32 cellular contexts compared by ENCODE assay signal in the genomic region with DNA sequence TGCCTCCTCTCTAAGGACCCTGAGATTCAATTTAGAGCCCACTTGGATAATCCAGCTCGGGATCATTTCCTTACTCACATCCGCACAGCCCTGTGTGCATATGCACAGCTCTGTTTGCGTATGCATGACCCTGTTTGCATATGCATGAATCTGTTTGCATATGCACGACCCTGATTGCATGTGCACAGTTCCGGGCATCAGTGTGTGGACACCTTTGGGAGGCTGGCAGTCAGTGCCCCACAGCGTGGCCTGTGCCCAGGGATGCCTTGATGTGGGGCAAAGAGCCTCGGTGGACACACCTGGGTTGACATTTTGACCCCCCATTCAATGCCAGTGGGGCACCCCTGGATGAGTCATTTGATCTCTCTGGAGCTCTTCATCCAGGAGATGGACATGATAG. TPM values are rescaled to one million over a fixed set of nuclear protein-coding genes. Genes with fewer than 3 reads are reported as not detected.
DNase-seq lines count a peak whose midpoint lies in the region; ATAC-seq and TF ChIP-seq lines count a peak whose summit lies in the region.
"Had no signal": no experiment of that assay in that cellular context is flagged by ENCODE, and none has a peak within 500 bp of the region (broad histone marks: within the 10 kb centered on the region; RNA-seq: fewer than 3 reads in every experiment).

No MANE protein-coding gene starts in this region.

- H3K4me3 Mint-ChIP-seq in activated naive CD8-positive, alpha-beta T cell treated with anti-CD3 and anti-CD28 coated beads, Interleukin-2, amount 50 U/mL, for 24 hours: no peak overlapping the region
- no peak overlapping the region for H3K4me3 Mint-ChIP-seq in activated naive CD8-positive, alpha-beta T cell treated with anti-CD3 and anti-CD28 coated beads for 36 hours
- H3K4me3 Mint-ChIP-seq in activated T-helper 2 cell treated with anti-CD3 and anti-CD28 coated beads, Interferon-gamma antibody, Interleukin-2, Interleukin-4, amounts not matched to agents 10 μg/mL and 5 μg/mL and 100 μg/mL, durations not matched to agents 14 hours and 24 hours and 36 hours (ENCODE audit: low read depth): no peak overlapping the region
- H3K4me3 Mint-ChIP-seq in neural crest cell: no peak overlapping the region
- H3K4me3 Mint-ChIP-seq: activated CD4-positive, alpha-beta T cell treated with anti-CD3 and anti-CD28 coated beads, Interleukin-2, amount 10 ng/mL, durations not matched to agents 24 days and 14 days; activated naive CD4-positive, alpha-beta T cell treated with anti-CD3 and anti-CD28 coated beads, Interleukin-2, amount 10 ng/mL, durations not matched to agents 7 days and 5 days; activated T-helper 1 cell treated with anti-CD3 and anti-CD28 coated beads, Interleukin-12 subunit alpha, Interleukin-12 subunit beta, Interleukin-2, Interleukin-4 antibody, amounts not matched to agents 30 ng/mL and 10 ng/mL and 1 ng/mL, durations not matched to agents 14 hours and 24 hours and 36 hours; B cell; CD8-positive, alpha-beta T cell; nephron; stimulated activated naive CD8-positive, alpha-beta T cell treated with anti-CD3 and anti-CD28 coated beads, Interleukin-15, Interleukin-2, amounts not matched to agents 100 ng/mL and 50 ng/mL, for 24 hours had no signal

- H3K9me3 Mint-ChIP-seq in activated naive CD8-positive, alpha-beta T cell treated with anti-CD3 and anti-CD28 coated beads, Interleukin-2, amount 50 U/mL, for 24 hours: peaks cover 14% of the 10 kb centered on the region
- H3K9me3 Mint-ChIP-seq in activated naive CD8-positive, alpha-beta T cell treated with anti-CD3 and anti-CD28 coated beads for 36 hours: peaks cover 15% of the 10 kb centered on the region
- peaks cover 14% of the 10 kb centered on the region for H3K9me3 Mint-ChIP-seq in activated T-helper 2 cell treated with anti-CD3 and anti-CD28 coated beads, Interferon-gamma antibody, Interleukin-2, Interleukin-4, amounts not matched to agents 10 μg/mL and 5 μg/mL and 100 μg/mL, durations not matched to agents 14 hours and 24 hours and 36 hours
- H3K9me3 Mint-ChIP-seq in neural crest cell: peaks cover 9% of the 10 kb centered on the region

- peaks cover 16% of the 10 kb centered on the region for H3K36me3 Mint-ChIP-seq in activated naive CD8-positive, alpha-beta T cell treated with anti-CD3 and anti-CD28 coated beads, Interleukin-2, amount 50 U/mL, for 24 hours (ENCODE audit: low read depth)
- H3K36me3 Mint-ChIP-seq in activated naive CD8-positive, alpha-beta T cell treated with anti-CD3 and anti-CD28 coated beads for 36 hours: peaks cover 14% of the 10 kb centered on the region
- H3K36me3 Mint-ChIP-seq in activated T-helper 2 cell treated with anti-CD3 and anti-CD28 coated beads, Interferon-gamma antibody, Interleukin-2, Interleukin-4, amounts not matched to agents 10 μg/mL and 5 μg/mL and 100 μg/mL, durations not matched to agents 14 hours and 24 hours and 36 hours (ENCODE audit: low read depth): no peaks in the 10 kb centered on the region
- peaks cover 7% of the 10 kb centered on the region for H3K36me3 Mint-ChIP-seq in neural crest cell (ENCODE audit: low read depth)
- H3K36me3 Mint-ChIP-seq: activated naive CD4-positive, alpha-beta T cell treated with anti-CD3 and anti-CD28 coated beads, Interleukin-2, amount 10 ng/mL, durations not matched to agents 7 days and 5 days; CD8-positive, alpha-beta T cell had no signal

- H3K4me1 Mint-ChIP-seq in activated naive CD8-positive, alpha-beta T cell treated with anti-CD3 and anti-CD28 coated beads, Interleukin-2, amount 50 U/mL, for 24 hours: peaks cover 47% of the 10 kb centered on the region
- H3K4me1 Mint-ChIP-seq in activated naive CD8-positive, alpha-beta T cell treated with anti-CD3 and anti-CD28 coated beads for 36 hours: peaks cover 37% of the 10 kb centered on the region
- peaks cover 29% of the 10 kb centered on the region for H3K4me1 Mint-ChIP-seq in activated T-helper 2 cell treated with anti-CD3 and anti-CD28 coated beads, Interferon-gamma antibody, Interleukin-2, Interleukin-4, amounts not matched to agents 10 μg/mL and 5 μg/mL and 100 μg/mL, durations not matched to agents 14 hours and 24 hours and 36 hours (ENCODE audit: low read depth)
- peaks cover 6% of the 10 kb centered on the region for H3K4me1 Mint-ChIP-seq in neural crest cell

- peak; percentile 1 for DNase-seq in activated naive CD8-positive, alpha-beta T cell treated with anti-CD3 and anti-CD28 coated beads, Interleukin-2, amount 50 U/mL, for 24 hours
- DNase-seq in activated naive CD8-positive, alpha-beta T cell treated with anti-CD3 and anti-CD28 coated beads for 36 hours: no peak
- peak; percentile 2 for DNase-seq in activated T-helper 2 cell treated with anti-CD3 and anti-CD28 coated beads, Interferon-gamma antibody, Interleukin-2, Interleukin-4, amounts not matched to agents 10 μg/mL and 5 μg/mL and 100 μg/mL, durations not matched to agents 14 hours and 24 hours and 36 hours (ENCODE audit: low spot score)
- DNase-seq in neural crest cell (ENCODE audit: low read depth, low spot score) (no peak), ureter (ENCODE audit: low spot score) (peak; percentile 15), middle frontal gyrus (ENCODE audit: extremely low spot score, low spot score) (no peak)
- no peak for DNase-seq in activated CD4-positive, CD25-positive, alpha-beta regulatory T cell treated with anti-CD3 and anti-CD28 coated beads, Interleukin-2, amount 50 U/mL, for 72 hours
- DNase-seq: ACHN; activated CD4-positive, alpha-beta T cell treated with anti-CD3 and anti-CD28 coated beads, Interleukin-2, amount 10 ng/mL, durations not matched to agents 24 days and 14 days; activated naive CD4-positive, alpha-beta T cell treated with anti-CD3 and anti-CD28 coated beads, Interleukin-2, amount 10 ng/mL, durations not matched to agents 7 days and 5 days; amygdala; brain microvascular endothelial cell; cerebellar nuclear complex; DMS 273 treated with DMSO at 0.1 percent for 48 hours; EL; hypothalamus; left cardiac atrium; mammary epithelial cell; NCI-H1417 treated with DMSO at 0.1 percent for 48 hours; NCI-H2029 treated with DMSO at 0.1 percent for 48 hours; NCI-H524; NK-92 treated with Interleukin-12 subunit alpha and Interleukin-12 subunit beta, amount 100 ng/mL, for 24 hours; SIG-M5; stimulated activated CD4-positive, alpha-beta T cell treated with anti-CD3 and anti-CD28 coated beads, Interleukin-1b, Interleukin-23, amount 100 ng/mL, for 48 hours; T-helper 9 cell; WERI-Rb-1 had no signal

- no peaks in the 10 kb centered on the region for H3K27me3 Mint-ChIP-seq in activated naive CD8-positive, alpha-beta T cell treated with anti-CD3 and anti-CD28 coated beads, Interleukin-2, amount 50 U/mL, for 24 hours
- no peaks in the 10 kb centered on the region for H3K27me3 Mint-ChIP-seq in activated naive CD8-positive, alpha-beta T cell treated with anti-CD3 and anti-CD28 coated beads for 36 hours
- peaks cover 28% of the 10 kb centered on the region for H3K27me3 Mint-ChIP-seq in activated T-helper 2 cell treated with anti-CD3 and anti-CD28 coated beads, Interferon-gamma antibody, Interleukin-2, Interleukin-4, amounts not matched to agents 10 μg/mL and 5 μg/mL and 100 μg/mL, durations not matched to agents 14 hours and 24 hours and 36 hours (ENCODE audit: low read depth)
- no peaks in the 10 kb centered on the region for H3K27me3 Mint-ChIP-seq in neural crest cell (ENCODE audit: low read depth)
- H3K27me3 Mint-ChIP-seq: B cell; stimulated activated naive CD8-positive, alpha-beta T cell treated with anti-CD3 and anti-CD28 coated beads, Interleukin-15, Interleukin-2, amounts not matched to agents 100 ng/mL and 50 ng/mL, for 24 hours had no signal

- no peak overlapping the region for H3K27ac Mint-ChIP-seq in activated naive CD8-positive, alpha-beta T cell treated with anti-CD3 and anti-CD28 coated beads, Interleukin-2, amount 50 U/mL, for 24 hours
- H3K27ac Mint-ChIP-seq in activated naive CD8-positive, alpha-beta T cell treated with anti-CD3 and anti-CD28 coated beads for 36 hours: no peak overlapping the region
- H3K27ac Mint-ChIP-seq in activated T-helper 2 cell treated with anti-CD3 and anti-CD28 coated beads, Interferon-gamma antibody, Interleukin-2, Interleukin-4, amounts not matched to agents 10 μg/mL and 5 μg/mL and 100 μg/mL, durations not matched to agents 14 hours and 24 hours and 36 hours: no peak overlapping the region
- H3K27ac Mint-ChIP-seq in neural crest cell (ENCODE audit: unreplicated experiment): peak overlapping the region; percentile 19
- H3K27ac Mint-ChIP-seq: B cell; CD8-positive, alpha-beta T cell; nephron; stimulated activated naive CD8-positive, alpha-beta T cell treated with anti-CD3 and anti-CD28 coated beads, Interleukin-15, Interleukin-2, amounts not matched to agents 100 ng/mL and 50 ng/mL, for 24 hours had no signal

- intact Hi-C loops in activated T-helper 2 cell treated with anti-CD3 and anti-CD28 coated beads, Interferon-gamma antibody, Interleukin-2, Interleukin-4, amounts not matched to agents 10 μg/mL and 5 μg/mL and 100 μg/mL, durations not matched to agents 14 hours and 24 hours and 36 hours (cut with micrococcal nuclease): no loop called here

- ATAC-seq in activated naive CD8-positive, alpha-beta T cell treated with anti-CD3 and anti-CD28 coated beads, Interleukin-2, amount 50 U/mL, for 24 hours: no peak
- no peak for ATAC-seq in HG03439 (IDR thresholded peaks at IDR 0.05; ENCODE audit: unreplicated experiment)
- ATAC-seq: CD8-positive, alpha-beta T cell; left cardiac atrium had no signal

- TF ChIP-seq CTCF in neural crest cell (conservative IDR thresholded peaks at IDR 0.05): no peak

RNA-seq across cellular contexts. Expression of a gene that starts 41.1 kb away (rescaled TPM):
- not detected for total RNA-seq in activated naive CD8-positive, alpha-beta T cell treated with anti-CD3 and anti-CD28 coated beads for 36 hours
- 0.09 TPM in 1 of 2 replicates, not detected in the other for total RNA-seq in activated T-helper 2 cell treated with anti-CD3 and anti-CD28 coated beads, Interferon-gamma antibody, Interleukin-2, Interleukin-4, amounts not matched to agents 10 μg/mL and 5 μg/mL and 100 μg/mL, durations not matched to agents 14 hours and 24 hours and 36 hours
- total RNA-seq in neural crest cell (0.16 and 0.35 TPM in 2 replicates), ureter (not detected)
- total RNA-seq: B cell had no signal

Comparison
In these comparisons a context has a peak if more than half of its experiments do, and no peak if none do; other contexts are left out.
1. DNase-seq: peak in activated naive CD8-positive, alpha-beta T cell treated with anti-CD3 and anti-CD28 coated beads, Interleukin-2, amount 50 U/mL, for 24 hours (single experiment), activated T-helper 2 cell treated with anti-CD3 and anti-CD28 coated beads, Interferon-gamma antibody, Interleukin-2, Interleukin-4, amounts not matched to agents 10 μg/mL and 5 μg/mL and 100 μg/mL, durations not matched to agents 14 hours and 24 hours and 36 hours (single experiment) and ureter (single experiment); none in activated naive CD8-positive, alpha-beta T cell treated with anti-CD3 and anti-CD28 coated beads for 36 hours (single experiment), neural crest cell (single experiment), middle frontal gyrus (single experiment) and activated CD4-positive, CD25-positive, alpha-beta regulatory T cell treated with anti-CD3 and anti-CD28 coated beads, Interleukin-2, amount 50 U/mL, for 72 hours (single experiment).